Comparison of ENCODE assay signal across 1 cellular context in the genomic region with DNA sequence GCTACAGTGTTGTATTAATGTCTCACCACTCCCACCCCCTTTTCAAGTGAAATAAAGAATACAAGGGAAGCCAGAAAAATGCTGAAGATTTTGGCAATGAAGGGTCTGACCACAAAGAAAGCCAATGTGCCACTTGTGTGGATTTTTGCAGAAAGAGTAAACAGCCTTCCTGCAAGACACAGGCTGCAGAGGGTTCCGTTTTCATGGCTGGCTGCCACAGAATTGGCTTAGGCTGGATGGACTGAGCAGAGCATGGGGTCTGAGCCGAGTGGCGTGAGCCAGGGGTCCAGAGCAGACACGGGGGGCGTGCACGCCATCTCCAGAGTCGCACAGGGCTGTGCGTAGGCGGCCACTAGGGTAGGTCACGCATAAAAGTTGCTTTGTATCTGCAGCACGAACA.
TF ChIP-seq lines count a peak whose summit lies in the region.

No MANE protein-coding gene starts in this region.

TF ChIP-seq in SK-N-SH, 30 proteins besides CTCF, POLR2A, EP300 and RAD21 (continued from another document):
- TF ChIP-seq, protein P1, sequence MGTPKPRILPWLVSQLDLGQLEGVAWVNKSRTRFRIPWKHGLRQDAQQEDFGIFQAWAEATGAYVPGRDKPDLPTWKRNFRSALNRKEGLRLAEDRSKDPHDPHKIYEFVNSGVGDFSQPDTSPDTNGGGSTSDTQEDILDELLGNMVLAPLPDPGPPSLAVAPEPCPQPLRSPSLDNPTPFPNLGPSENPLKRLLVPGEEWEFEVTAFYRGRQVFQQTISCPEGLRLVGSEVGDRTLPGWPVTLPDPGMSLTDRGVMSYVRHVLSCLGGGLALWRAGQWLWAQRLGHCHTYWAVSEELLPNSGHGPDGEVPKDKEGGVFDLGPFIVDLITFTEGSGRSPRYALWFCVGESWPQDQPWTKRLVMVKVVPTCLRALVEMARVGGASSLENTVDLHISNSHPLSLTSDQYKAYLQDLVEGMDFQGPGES (IDR thresholded peaks at IDR 0.05; ENCODE audit: low read depth, low read length), result no peak
- TF ChIP-seq YY1 (IDR thresholded peaks at IDR 0.05; ENCODE audit: low read depth), result no peak
- TF ChIP-seq GABPA (IDR thresholded peaks at IDR 0.05; ENCODE audit: low read depth), result no peak
- TF ChIP-seq RFX5 (IDR thresholded peaks at IDR 0.05; ENCODE audit: low read length), result no peak
- TF ChIP-seq SIN3A (IDR thresholded peaks at IDR 0.05; ENCODE audit: borderline replicate concordance, low read depth, low read length), result no peak
- TF ChIP-seq, protein P2, sequence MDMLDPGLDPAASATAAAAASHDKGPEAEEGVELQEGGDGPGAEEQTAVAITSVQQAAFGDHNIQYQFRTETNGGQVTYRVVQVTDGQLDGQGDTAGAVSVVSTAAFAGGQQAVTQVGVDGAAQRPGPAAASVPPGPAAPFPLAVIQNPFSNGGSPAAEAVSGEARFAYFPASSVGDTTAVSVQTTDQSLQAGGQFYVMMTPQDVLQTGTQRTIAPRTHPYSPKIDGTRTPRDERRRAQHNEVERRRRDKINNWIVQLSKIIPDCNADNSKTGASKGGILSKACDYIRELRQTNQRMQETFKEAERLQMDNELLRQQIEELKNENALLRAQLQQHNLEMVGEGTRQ (IDR thresholded peaks at IDR 0.05; ENCODE audit: borderline replicate concordance, low read depth, low read length), result no peak
- no peak for TF ChIP-seq EZH2phosphoT487 (IDR thresholded peaks at IDR 0.05; ENCODE audit: borderline replicate concordance, low read depth)
- TF ChIP-seq, protein P3, sequence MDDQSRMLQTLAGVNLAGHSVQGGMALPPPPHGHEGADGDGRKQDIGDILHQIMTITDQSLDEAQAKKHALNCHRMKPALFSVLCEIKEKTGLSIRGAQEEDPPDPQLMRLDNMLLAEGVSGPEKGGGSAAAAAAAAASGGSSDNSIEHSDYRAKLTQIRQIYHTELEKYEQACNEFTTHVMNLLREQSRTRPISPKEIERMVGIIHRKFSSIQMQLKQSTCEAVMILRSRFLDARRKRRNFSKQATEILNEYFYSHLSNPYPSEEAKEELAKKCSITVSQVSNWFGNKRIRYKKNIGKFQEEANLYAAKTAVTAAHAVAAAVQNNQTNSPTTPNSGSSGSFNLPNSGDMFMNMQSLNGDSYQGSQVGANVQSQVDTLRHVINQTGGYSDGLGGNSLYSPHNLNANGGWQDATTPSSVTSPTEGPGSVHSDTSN (IDR thresholded peaks at IDR 0.05), result no peak
